Comparison of ENCODE assay signal across 16 cellular contexts in genomic region chr17:33328129-33328528, GRCh38. TPM values are rescaled to one million over a fixed set of nuclear protein-coding genes. Genes with fewer than 3 reads are reported as not detected.
DNase-seq lines count a peak whose midpoint lies in the region; ATAC-seq, FAIRE-seq and TF ChIP-seq lines count a peak whose summit lies in the region.
"Had no signal": no experiment of that assay in that cellular context is flagged by ENCODE, and none has a peak within 500 bp of the region (broad histone marks: within the 10 kb centered on the region; RNA-seq: fewer than 3 reads in every experiment).

No MANE protein-coding gene starts in this region.

- intact Hi-C loops in GM12878 (cut with micrococcal nuclease; ENCODE audit: unreplicated experiment) = no loop called here
- intact Hi-C loops in left lung (cut with DNase I) = no loop called here
- intact Hi-C loops in natural killer cell (cut with micrococcal nuclease) = no loop called here
- intact Hi-C loops in tibial artery (cut with DNase I; ENCODE audit: low total_unique reads) = no loop called here

- H3K4me3 Mint-ChIP-seq in natural killer cell = no peak overlapping the region
- H3K4me3 Mint-ChIP-seq: dendritic cell treated with granulocyte-macrophage colony-stimulating factor and Interleukin-4, amounts not matched to agents 40 ng/mL and 50 ng/mL, for 4 days; stimulated activated naive B cell treated with anti-CD40 and anti-IgM and Interleukin-4, amounts not matched to agents 10 μg/mL and 1 μg/mL and 100 μg/mL, for 72 hours had no signal

- H3K27ac ChIP-seq in GM12878 (ENCODE audit: control insufficient read depth, insufficient read depth) = no peak overlapping the region
- H3K27ac ChIP-seq in left lung = no peak overlapping the region
- H3K27ac ChIP-seq in tibial artery = no peak overlapping the region
- H3K27ac ChIP-seq: HL-60 had no signal

- WGBS in GM12878 (ENCODE audit: insufficient coverage, insufficient replicate concordance, low lambda C conversion rate, missing lambda C conversion rate) = 30% methylated on average over 4 of the region's 4 CpGs

- H3K4me1 ChIP-seq in GM12878 (ENCODE audit: control insufficient read depth, insufficient read depth, low read length) (no peaks in the 10 kb centered on the region), left lung (no peaks in the 10 kb centered on the region), tibial artery (no peaks in the 10 kb centered on the region)

- RAD21 ChIA-PET in GM12878 (lab: Charles Lee; ENCODE audit: unreplicated experiment) = no interaction called here

- SMC1A ChIA-PET in GM12878 (lab: Charles Lee; ENCODE audit: uncharacterized antibody, unreplicated experiment) = no interaction called here

- H3K27ac Mint-ChIP-seq in natural killer cell = no peak overlapping the region
- H3K27ac Mint-ChIP-seq: dendritic cell treated with granulocyte-macrophage colony-stimulating factor and Interleukin-4, amounts not matched to agents 40 ng/mL and 50 ng/mL, for 4 days; stimulated activated naive B cell treated with anti-CD40 and anti-IgM and Interleukin-4, amounts not matched to agents 10 μg/mL and 1 μg/mL and 100 μg/mL, for 72 hours had no signal

- H3K9ac ChIP-seq in GM12878 (ENCODE audit: control insufficient read depth, insufficient read depth, low read length) = no peak overlapping the region

- peak; percentile 22 for DNase-seq in AG20443 (ENCODE audit: low spot score)
- peak; percentile 9 for DNase-seq in HK-2 (ENCODE audit: unreplicated experiment)
- no peak for DNase-seq in GM12878 (ENCODE audit: low read depth, low spot score)
- no peak for DNase-seq in left lung
- DNase-seq in natural killer cell = no peak
- no peak for DNase-seq in UCSD-AML1 (lab: John Stamatoyannopoulos, UW; ENCODE audit: unreplicated experiment)
- DNase-seq in OCI-M2 (lab: John Stamatoyannopoulos, UW; ENCODE audit: unreplicated experiment) = no peak
- DNase-seq in tibial artery = no peak
- DNase-seq: activated T-cell treated with anti-CD3 and anti-CD28 coated beads, Interleukin-2, amount 50 U/mL, for 48 hours; amniotic stem cell; DMS79 treated with DMSO at 0.1 percent for 48 hours; stimulated activated CD4-positive, alpha-beta T cell treated with anti-CD3 and anti-CD28 coated beads, Interleukin-4, amount 100 ng/mL, for 24 hours; stimulated activated naive B cell treated with anti-CD40 and anti-IgM and Interleukin-4, amounts not matched to agents 10 μg/mL and 1 μg/mL and 100 μg/mL, for 72 hours had no signal

- no peaks in the 10 kb centered on the region for H3K4me1 Mint-ChIP-seq in natural killer cell
- H3K4me1 Mint-ChIP-seq: stimulated activated naive B cell treated with anti-CD40 and anti-IgM and Interleukin-4, amounts not matched to agents 10 μg/mL and 1 μg/mL and 100 μg/mL, for 72 hours had no signal

- no peaks in the 10 kb centered on the region for H3K79me2 ChIP-seq in GM12878 (ENCODE audit: control insufficient read depth, insufficient read depth, low read length)

- FAIRE-seq in GM12878 (lab: Jason Lieb, UNC) = no peak

- no peaks in the 10 kb centered on the region for H3K36me3 ChIP-seq in GM12878 (ENCODE audit: control insufficient read depth in 2 of 2, insufficient read depth in 2 of 2, low read length in 1 of 2)
- H3K36me3 ChIP-seq in left lung = no peaks in the 10 kb centered on the region
- no peaks in the 10 kb centered on the region for H3K36me3 ChIP-seq in tibial artery

- no peak overlapping the region for H3K4me3 ChIP-seq in GM12878
- no peak overlapping the region for H3K4me3 ChIP-seq in left lung
- no peak overlapping the region for H3K4me3 ChIP-seq in tibial artery

- no peaks in the 10 kb centered on the region for H3K9me3 ChIP-seq in GM12878 (replicated peaks; ENCODE audit: control insufficient read depth, insufficient read depth, low read length)
- H3K9me3 ChIP-seq in left lung = no peaks in the 10 kb centered on the region
- H3K9me3 ChIP-seq in tibial artery = no peaks in the 10 kb centered on the region

- no TSS peak for BruUV-seq in GM12878 (replicated peaks; lab: Mats Ljungman, UMichigan)

- no peak for ATAC-seq in GM12878
- peak; percentile 22 for ATAC-seq in left lung
- no peak for ATAC-seq in natural killer cell
- ATAC-seq: activated CD4-positive, CD25-positive, alpha-beta regulatory T cell treated with anti-CD3 and anti-CD28 coated beads, Interleukin-2, amount 50 U/mL, for 24 hours; stimulated activated naive B cell treated with anti-CD40 and anti-IgM and Interleukin-4, amounts not matched to agents 10 μg/mL and 1 μg/mL and 100 μg/mL, for 72 hours had no signal

- TF ChIP-seq CTCF in GM12878 (IDR thresholded peaks at IDR 0.05 in 2 of 3, conservative IDR thresholded peaks at IDR 0.05 in 1 of 3; ENCODE audit: control insufficient read depth in 2 of 3, extremely low read depth in 1 of 3, insufficient read depth in 1 of 3, low read depth in 3 of 3, low read length in 3 of 3) (no peak), left lung (IDR thresholded peaks at IDR 0.05) (no peak), natural killer cell (IDR thresholded peaks at IDR 0.05) (no peak), tibial artery (IDR thresholded peaks at IDR 0.05) (no peak)

- no peaks in the 10 kb centered on the region for H3K9me3 Mint-ChIP-seq in natural killer cell
- H3K9me3 Mint-ChIP-seq: dendritic cell treated with granulocyte-macrophage colony-stimulating factor and Interleukin-4, amounts not matched to agents 40 ng/mL and 50 ng/mL, for 4 days had no signal

- H3K27me3 Mint-ChIP-seq in natural killer cell (ENCODE audit: low read depth in 2 of 2) = peaks cover 24 to 26% of the 10 kb centered on the region in 2 donors
- H3K27me3 Mint-ChIP-seq: dendritic cell treated with granulocyte-macrophage colony-stimulating factor and Interleukin-4, amounts not matched to agents 40 ng/mL and 50 ng/mL, for 4 days had no signal

- no peak overlapping the region for H3K4me2 ChIP-seq in GM12878 (ENCODE audit: control insufficient read depth, insufficient read depth)

- no peak for TF ChIP-seq EP300 in GM12878 (IDR thresholded peaks at IDR 0.05; ENCODE audit: borderline replicate concordance in 1 of 2, control insufficient read depth in 1 of 2, low read depth in 2 of 2, low read length in 2 of 2)

- no peak for TF ChIP-seq POLR2A in GM12878 (IDR thresholded peaks at IDR 0.05; ENCODE audit: low read depth, low read length)

- H3K27me3 ChIP-seq in GM12878 (replicated peaks in 1 of 2; ENCODE audit: control insufficient read depth in 2 of 2, insufficient read depth in 2 of 2, low read length in 1 of 2) = no peaks in the 10 kb centered on the region; a peak in 1 of 4 replicates
- H3K27me3 ChIP-seq in left lung = peaks cover 0 to 5% of the 10 kb centered on the region in 2 donors
- peaks cover 0 to 3% of the 10 kb centered on the region in 2 donors for H3K27me3 ChIP-seq in tibial artery

- CTCF ChIA-PET in GM12878 (lab: Yijun Ruan, JAX) = no interaction called here

- no peak for TF ChIP-seq RAD21 in GM12878 (IDR thresholded peaks at IDR 0.05; ENCODE audit: insufficient read depth, low read depth, low read length)

- H3K36me3 Mint-ChIP-seq in natural killer cell = no peaks in the 10 kb centered on the region
- H3K36me3 Mint-ChIP-seq: stimulated activated naive B cell treated with anti-CD40 and anti-IgM and Interleukin-4, amounts not matched to agents 10 μg/mL and 1 μg/mL and 100 μg/mL, for 72 hours had no signal

- no peaks in the 10 kb centered on the region for H4K20me1 ChIP-seq in GM12878 (ENCODE audit: control insufficient read depth, insufficient read depth)

- H2AFZ ChIP-seq in GM12878 (ENCODE audit: control insufficient read depth, low read depth, low read length) = no peak overlapping the region

- in situ Hi-C loops in GM12878 (cut with MboI) = no loop called here

- POLR2A ChIA-PET in GM12878 (lab: Charles Lee) = no interaction called here

TF ChIP-seq in GM12878, 131 proteins besides CTCF, POLR2A, EP300 and RAD21 (continues in another document):
- no peak for TF ChIP-seq E4F1 (IDR thresholded peaks at IDR 0.05; ENCODE audit: borderline replicate concordance, partially characterized antibody)

RNA-seq across cellular contexts. Expression of gene ASIC2, which starts 35.0 kb away (rescaled TPM):
- not detected in 2 replicates for total RNA-seq in GM12878 (2013; cell fraction: nucleolus; rRNA removed)
- total RNA-seq in GM12878 (2014; rRNA removed) (not detected in 2 replicates), GM12878 (2014; rRNA removed; fragmentation: Illumina TruSeq; extraction: Trizol) (not detected in 2 replicates), GM12878 (2021) (not detected in 2 replicates), left lung (under 1 TPM; 0.08 to 0.09 TPM), natural killer cell (not detected)
- polyA plus RNA-seq in GM12878 (2011; ENCODE audit: low read depth) = not detected
- polyA plus RNA-seq in GM12878 (2011; rRNA removed) (not detected in 2 replicates), GM12878 (2014; fragmentation: Illumina TruSeq; extraction: Trizol) (not detected in 2 replicates), GM12878 (2014; fragmentation: Nextera tagmentation; extraction: Ambion mirVana) (not detected), GM12878 (2014; rRNA removed) (not detected in 2 replicates), GM12878 (2016; fragmentation: Nextera tagmentation; extraction: Ambion mirVana) (not detected)
- polyA plus RNA-seq in GM12878 (2011; cell fraction: cytosol; rRNA removed) = not detected in 2 replicates
- polyA plus RNA-seq in GM12878 (2011; cell fraction: nucleus; rRNA removed) = not detected in 2 replicates
- polyA plus RNA-seq in GM12878 (2012) = not detected in 2 replicates
- polyA minus RNA-seq in GM12878 (2011; rRNA and poly(A)+ RNA removed) = not detected in 2 replicates
- polyA minus RNA-seq in GM12878 (2011; cell fraction: cytosol; rRNA and poly(A)+ RNA removed) = not detected in 2 replicates
- not detected in 2 replicates for polyA minus RNA-seq in GM12878 (2011; cell fraction: nucleus; rRNA and poly(A)+ RNA removed)

Comparison
In these comparisons a context has a peak if more than half of its experiments do, and no peak if none do; other contexts are left out.
1. DNase-seq: peak in AG20443 (single experiment) and HK-2 (single experiment); none in GM12878 (single experiment), left lung (0 of 2), natural killer cell (single experiment), UCSD-AML1 (single experiment), OCI-M2 (single experiment) and tibial artery (0 of 2).